14 cellular contexts compared by ENCODE assay signal in genomic region chr6:81590314-81590691, GRCh38.
DNase-seq lines count a peak whose midpoint lies in the region; ATAC-seq, FAIRE-seq and TF ChIP-seq lines count a peak whose summit lies in the region.
"Had no signal": no experiment of that assay in that cellular context is flagged by ENCODE, and none has a peak within 500 bp of the region (broad histone marks: within the 10 kb centered on the region; RNA-seq: fewer than 3 reads in every experiment).

No MANE protein-coding gene starts in this region.

- H4K91ac ChIP-seq in H1 (replicated peaks; ENCODE audit: insufficient read length, low read length) = no peak overlapping the region

- no peak overlapping the region for H3K23ac ChIP-seq in H1 (ENCODE audit: insufficient read length)

- no peak overlapping the region; the same call in 1 of the 2 replicates for H2BK5ac ChIP-seq in H1 (ENCODE audit: low read depth, low read length)

- in situ Hi-C loops in HepG2 (cut with HindIII; ENCODE audit: extremely low pct_ligation_motif_present, low pct_unique_long_range_greater_than_20kb) = no loop called here

- no peak overlapping the region for H2AFZ ChIP-seq in HepG2 (ENCODE audit: low read length)
- no peak overlapping the region for H2AFZ ChIP-seq in H1 (ENCODE audit: low read length)
- H2AFZ ChIP-seq: GM23248 had no signal

- H3K4me2 ChIP-seq in HepG2 (ENCODE audit: low read depth, low read length) (0 out of 2 replicates have a peak overlapping the region, but pooled peaks have one; percentile 5), H1 (ENCODE audit: insufficient read depth in 1 of 2, low read depth in 2 of 2, low read length in 2 of 2) (no peak overlapping the region)

- no peaks in the 10 kb centered on the region for H3K79me2 ChIP-seq in HepG2 (ENCODE audit: insufficient read depth, low read length)
- H3K79me2 ChIP-seq in H1 (ENCODE audit: control insufficient read depth in 1 of 2, insufficient read depth in 2 of 2, low read length in 2 of 2) = no peaks in the 10 kb centered on the region

- 8% methylated on average over 5 of the region's 5 CpGs for WGBS in HepG2 (ENCODE audit: low lambda C conversion rate)
- 66% methylated on average over 5 of the region's 5 CpGs for WGBS in right lobe of liver (ENCODE audit: insufficient coverage, low coverage, low lambda C conversion rate, missing lambda C conversion rate)
- WGBS in H1 (ENCODE audit: extremely low coverage in 1 of 2, insufficient coverage in 1 of 2, insufficient read length in 1 of 2, insufficient replicate concordance in 2 of 2, low coverage in 1 of 2, low lambda C conversion rate in 2 of 2, missing lambda C conversion rate in 1 of 2), 2 experiments = 80% methylated on average over 5 of the region's 5 CpGs; no CpG with 5 or more reads in 1 of the 2 experiments

- H3K9ac ChIP-seq in HepG2 (ENCODE audit: insufficient read depth, low read depth, low read length) = no peak overlapping the region
- no peak overlapping the region for H3K9ac ChIP-seq in H1 (replicated peaks in 1 of 4; ENCODE audit: extremely low read depth in 1 of 4, low read depth in 3 of 4, low read length in 3 of 4)
- H3K9ac ChIP-seq: GM23248 had no signal

- no peak overlapping the region for H3K4ac ChIP-seq in H1 (replicated peaks; ENCODE audit: insufficient read length, low read depth, low read length)

- POLR2A ChIA-PET in HepG2 (lab: Yijun Ruan, JAX) (no interaction called here), H1 (lab: Charles Lee; ENCODE audit: partially characterized antibody) (no interaction called here)

- ATAC-seq in HepG2 = no peak
- no peak for ATAC-seq in right lobe of liver
- ATAC-seq in lower lobe of right lung = peak; percentile 78 to 81

- H3K27me3 ChIP-seq in HepG2 (ENCODE audit: control insufficient read depth in 1 of 2, insufficient read depth in 2 of 2, low read length in 2 of 2) = no peaks in the 10 kb centered on the region
- H3K27me3 ChIP-seq in right lobe of liver = no peaks in the 10 kb centered on the region
- peaks cover 0 to 1% (median 0%) of the 10 kb centered on the region in 4 experiments; a peak in 1 of 7 replicates for H3K27me3 ChIP-seq in H1 (replicated peaks in 1 of 4; ENCODE audit: control insufficient read depth in 3 of 4, extremely low read depth in 1 of 4, insufficient read depth in 3 of 4, low read length in 3 of 4)
- H3K27me3 ChIP-seq in lower lobe of right lung (ENCODE audit: low read depth) = no peaks in the 10 kb centered on the region
- no peaks in the 10 kb centered on the region for H3K27me3 ChIP-seq in tibial artery

- H3K18ac ChIP-seq in H1 (ENCODE audit: extremely low read depth, low read length) = no peak overlapping the region

- no peak overlapping the region for H4K5ac ChIP-seq in H1 (ENCODE audit: insufficient read length, low read depth, low read length)

- no peak for TF ChIP-seq EP300 in HepG2 (IDR thresholded peaks at IDR 0.05; ENCODE audit: low read depth in 2 of 2, low read length in 2 of 2)
- no peak for TF ChIP-seq EP300 in HepG2 (CRISPR knock-in tag; IDR thresholded peaks at IDR 0.05; ENCODE audit: borderline replicate concordance)
- TF ChIP-seq EP300 in H1 (IDR thresholded peaks at IDR 0.05; ENCODE audit: borderline replicate concordance in 1 of 2, low read depth in 2 of 2, low read length in 2 of 2) = no peak

- H4K8ac ChIP-seq in H1 (ENCODE audit: extremely low read depth, insufficient read depth, low read length) = no peak overlapping the region

- intact Hi-C loops in HepG2 (cut with micrococcal nuclease; ENCODE audit: unreplicated experiment) (loop anchor here (10.0 kb wide), 1 partner anchor 414 kb away; no protein-coding TSS in a partner anchor), right lobe of liver (cut with DNase I) (no loop called here), lower lobe of right lung (cut with DNase I) (no loop called here), tibial artery (cut with DNase I; ENCODE audit: low total_unique reads) (no loop called here)

- H3K9me3 ChIP-seq in HepG2 (ENCODE audit: low read length) = no peaks in the 10 kb centered on the region
- no peaks in the 10 kb centered on the region for H3K9me3 ChIP-seq in right lobe of liver
- no peaks in the 10 kb centered on the region for H3K9me3 ChIP-seq in H1 (ENCODE audit: insufficient read depth in 2 of 2, low read depth in 1 of 2, low read length in 1 of 2)
- H3K9me3 ChIP-seq in lower lobe of right lung = no peaks in the 10 kb centered on the region
- H3K9me3 ChIP-seq in tibial artery = no peaks in the 10 kb centered on the region

- no peak for DNase-seq in HepG2 (ENCODE audit: low spot score)
- no peak for DNase-seq in right lobe of liver
- DNase-seq in H1 (ENCODE audit: low read depth in 1 of 2, low spot score in 2 of 2) = no peak
- no peak for DNase-seq in lower lobe of right lung
- no peak for DNase-seq in LoVo (ENCODE audit: low spot score)
- no peak for DNase-seq in tibial artery
- DNase-seq in NCI-H2081 treated with DMSO at 0.1 percent for 48 hours (lab: John Stamatoyannopoulos, UW) = no peak
- DNase-seq: C1 segment of cervical spinal cord; CD4-positive, alpha-beta T cell; DMS79; GM23248; H9 had no signal

- no peak for TF ChIP-seq CTCF in HepG2 (CRISPR knock-in tag; IDR thresholded peaks at IDR 0.05)
- TF ChIP-seq CTCF in right lobe of liver (IDR thresholded peaks at IDR 0.05) = no peak
- no peak for TF ChIP-seq CTCF in H1 (IDR thresholded peaks at IDR 0.05; ENCODE audit: control extremely low read depth in 1 of 3, insufficient read depth in 1 of 3, low read depth in 1 of 3, low read length in 3 of 3)
- TF ChIP-seq CTCF in lower lobe of right lung (IDR thresholded peaks at IDR 0.05) = no peak
- no peak for TF ChIP-seq CTCF in tibial artery (IDR thresholded peaks at IDR 0.05)

- no TSS peak for BruUV-seq in HepG2 (replicated peaks; lab: Mats Ljungman, UMichigan)

- no peaks in the 10 kb centered on the region for H4K20me1 ChIP-seq in HepG2 (ENCODE audit: insufficient read depth, low read length)
- H4K20me1 ChIP-seq in H1 (replicated peaks in 1 of 2; ENCODE audit: control insufficient read depth in 1 of 2, insufficient read depth in 2 of 2, low read length in 2 of 2) = no peaks in the 10 kb centered on the region

- H2BK15ac ChIP-seq in H1 (ENCODE audit: low read length) = no peak overlapping the region

- no peaks in the 10 kb centered on the region for H3K79me1 ChIP-seq in H1 (ENCODE audit: low read depth, low read length)

- H2BK12ac ChIP-seq in H1 (ENCODE audit: low read depth, low read length) = 0 out of 2 replicates have a peak overlapping the region, but pooled peaks have one; percentile 9

- no peak overlapping the region for H2BK120ac ChIP-seq in H1 (replicated peaks; ENCODE audit: low read depth, low read length)

- CTCF ChIA-PET in HepG2 (lab: Yijun Ruan, JAX; ENCODE audit: low intra/inter-chr PET ratio, low total read pairs) = no interaction called here
- CTCF ChIA-PET in H1 (lab: Charles Lee; ENCODE audit: partially characterized antibody) = interaction anchor here (1.3 kb wide), 1 partner anchor 18 kb away, joined by 4 read pairs; no protein-coding TSS in a partner anchor

- H3K23me2 ChIP-seq in H1 (ENCODE audit: low read depth, low read length) = no peaks in the 10 kb centered on the region

- TF ChIP-seq POLR2A in HepG2 (IDR thresholded peaks at IDR 0.05; ENCODE audit: insufficient read depth in 1 of 2, low read depth in 2 of 2, low read length in 2 of 2) = no peak
- TF ChIP-seq POLR2A in right lobe of liver (IDR thresholded peaks at IDR 0.05) = no peak
- TF ChIP-seq POLR2A in H1 (IDR thresholded peaks at IDR 0.05; ENCODE audit: control extremely low read depth in 1 of 2, low read depth in 2 of 2, low read length in 2 of 2) = no peak

- no peak overlapping the region for H2BK20ac ChIP-seq in H1 (ENCODE audit: low read length)

- H3K4me1 ChIP-seq in HepG2 (ENCODE audit: insufficient read depth, low read length) = no peaks in the 10 kb centered on the region
- H3K4me1 ChIP-seq in right lobe of liver = no peaks in the 10 kb centered on the region
- H3K4me1 ChIP-seq in H1 (replicated peaks in 1 of 4; ENCODE audit: control insufficient read depth in 3 of 4, insufficient read depth in 4 of 4, low read length in 3 of 4) = no peaks in the 10 kb centered on the region
- H3K4me1 ChIP-seq in lower lobe of right lung = no peaks in the 10 kb centered on the region
- H3K4me1 ChIP-seq in tibial artery = no peaks in the 10 kb centered on the region

- TF ChIP-seq RAD21 in HepG2 (CRISPR knock-in tag; IDR thresholded peaks at IDR 0.05) (no peak), H1 (IDR thresholded peaks at IDR 0.05 in 1 of 2, conservative IDR thresholded peaks at IDR 0.05 in 1 of 2; ENCODE audit: low read depth in 2 of 2, low read length in 2 of 2) (no peak)

- no peak overlapping the region for H3K56ac ChIP-seq in H1 (replicated peaks; ENCODE audit: insufficient read length, low read depth, low read length)

- FAIRE-seq in HepG2 (lab: Jason Lieb, UNC) = no peak
- no peak for FAIRE-seq in H1 (lab: Jason Lieb, UNC)
- FAIRE-seq: A204.1, GM12891 had no signal

- H2AK5ac ChIP-seq in H1 (ENCODE audit: low read depth, low read length) = no peak overlapping the region

- H3K27ac ChIP-seq in HepG2 (ENCODE audit: extremely low read length, insufficient read depth, low read length) = no peak overlapping the region
- H3K27ac ChIP-seq in right lobe of liver = no peak overlapping the region
- H3K27ac ChIP-seq in H1 (ENCODE audit: low read depth, low read length) = no peak overlapping the region
- H3K27ac ChIP-seq in lower lobe of right lung = no peak overlapping the region
- no peak overlapping the region for H3K27ac ChIP-seq in tibial artery
- H3K27ac ChIP-seq: GM23248 had no signal

- H3K36me3 ChIP-seq in HepG2 (replicated peaks in 1 of 2; ENCODE audit: control insufficient read depth in 1 of 2, insufficient read depth in 2 of 2, low read length in 2 of 2) = no peaks in the 10 kb centered on the region
- H3K36me3 ChIP-seq in right lobe of liver = no peaks in the 10 kb centered on the region
- no peaks in the 10 kb centered on the region for H3K36me3 ChIP-seq in H1 (ENCODE audit: control insufficient read depth in 2 of 4, insufficient read depth in 4 of 4, low read length in 3 of 4)
- no peaks in the 10 kb centered on the region for H3K36me3 ChIP-seq in lower lobe of right lung
- H3K36me3 ChIP-seq in tibial artery = no peaks in the 10 kb centered on the region

- no peak overlapping the region for H3K14ac ChIP-seq in H1 (ENCODE audit: insufficient read length)

- H3K4me3 ChIP-seq in HepG2 (replicated peaks in 1 of 3; ENCODE audit: insufficient read depth in 1 of 3, low read depth in 2 of 3, low read length in 3 of 3) (no peak overlapping the region), right lobe of liver (no peak overlapping the region), H1 (ENCODE audit: extremely low read depth in 1 of 4, insufficient read depth in 2 of 4, low read depth in 3 of 4, low read length in 4 of 4) (no peak overlapping the region), lower lobe of right lung (no peak overlapping the region), tibial artery (no peak overlapping the region)
- H3K4me3 ChIP-seq: GM23248 had no signal

TF ChIP-seq in HepG2, 621 proteins besides CTCF, POLR2A, EP300 and RAD21 (continues in another document):
- peak; percentile 24; the same call in 1 of the 2 replicates for TF ChIP-seq RAD51 (IDR thresholded peaks at IDR 0.05; ENCODE audit: borderline replicate concordance)

Comparison
In these comparisons a context has a peak if more than half of its experiments do, and no peak if none do; other contexts are left out.
1. ATAC-seq: peak in lower lobe of right lung (2 of 2); none in HepG2 (single experiment) and right lobe of liver (0 of 4).